17 cellular contexts compared by ENCODE assay signal in the genomic region with DNA sequence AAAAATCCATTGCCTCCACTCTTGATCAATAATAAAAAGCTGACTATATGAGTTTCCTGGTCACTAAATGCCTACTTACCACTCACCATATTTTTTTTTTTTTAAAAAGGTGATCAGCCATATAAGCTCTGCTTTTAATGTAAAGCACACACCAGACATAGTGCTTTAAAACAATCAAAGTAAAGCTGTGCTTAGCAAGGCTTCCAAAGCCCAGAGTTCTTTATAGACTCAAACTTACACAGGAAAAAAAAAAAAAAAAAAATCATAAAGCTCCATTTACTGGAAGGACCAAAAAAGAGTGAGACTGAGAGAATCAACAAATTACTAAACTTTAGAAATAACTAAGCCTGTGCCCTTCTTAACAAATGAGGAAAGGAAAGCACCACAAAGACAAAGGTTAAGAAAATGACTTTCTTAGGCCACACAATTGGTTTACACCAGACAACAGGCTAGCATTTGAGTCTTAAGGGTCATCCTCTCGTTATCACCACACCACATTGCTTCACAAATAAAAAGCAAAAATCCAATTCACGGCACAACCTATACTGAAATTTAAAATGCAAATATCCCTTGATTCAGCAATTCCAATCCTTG.
"Had no signal": no experiment of that assay in that cellular context is flagged by ENCODE, and none has a peak within 500 bp of the region (broad histone marks: within the 10 kb centered on the region; RNA-seq: fewer than 3 reads in every experiment).

No MANE protein-coding gene starts in this region.

- H3K4me3 Mint-ChIP-seq: activated B cell treated with CpG ODN at 0.5 μM for 24 hours; activated CD4-positive, alpha-beta T cell treated with anti-CD3 and anti-CD28 coated beads, Interleukin-2, amount 10 ng/mL, durations not matched to agents 7 days and 5 days; activated naive CD8-positive, alpha-beta T cell treated with anti-CD3 and anti-CD28 coated beads, Interleukin-2, amount 50 U/mL, for 24 hours; naive B cell; neural progenitor cell; stimulated activated naive B cell treated with anti-CD40 and anti-IgM and Interleukin-4, amounts not matched to agents 10 μg/mL and 1 μg/mL and 100 μg/mL, for 72 hours had no signal

- H3K27me3 ChIP-seq: heart right ventricle, neural progenitor cell, upper lobe of left lung had no signal

- H3K27ac ChIP-seq: heart right ventricle, lower lobe of right lung, neural progenitor cell, thoracic aorta, upper lobe of left lung had no signal

- H3K36me3 ChIP-seq: lower lobe of right lung, neural progenitor cell, thoracic aorta, upper lobe of left lung had no signal

- H3K4me1 Mint-ChIP-seq: activated B cell treated with CpG ODN at 0.5 μM for 24 hours, naive B cell had no signal

- H3K9ac ChIP-seq: neural progenitor cell had no signal

- H3K27ac Mint-ChIP-seq: activated B cell treated with CpG ODN at 0.5 μM for 24 hours; activated CD4-positive, alpha-beta T cell treated with anti-CD3 and anti-CD28 coated beads, Interleukin-2, amount 10 ng/mL, durations not matched to agents 7 days and 5 days; activated naive CD8-positive, alpha-beta T cell treated with anti-CD3 and anti-CD28 coated beads, Interleukin-2, amount 50 U/mL, for 24 hours; neural progenitor cell; stimulated activated naive B cell treated with anti-CD40 and anti-IgM and Interleukin-4, amounts not matched to agents 10 μg/mL and 1 μg/mL and 100 μg/mL, for 72 hours had no signal

- DNase-seq: activated B cell treated with CpG ODN at 0.5 μM for 24 hours; activated CD4-positive, alpha-beta T cell treated with anti-CD3 and anti-CD28 coated beads, Interleukin-2, amount 10 ng/mL, durations not matched to agents 7 days and 5 days; activated gamma-delta T cell treated with Interleukin-2 at 50 U/mL for 16 hours; activated naive CD8-positive, alpha-beta T cell treated with anti-CD3 and anti-CD28 coated beads, Interleukin-2, amount 50 U/mL, for 24 hours; heart right ventricle; kidney; lower lobe of right lung; naive B cell; Right ventricle myocardium superior; small intestine; stimulated activated CD4-positive, alpha-beta T cell treated with anti-CD3 and anti-CD28 coated beads, Interleukin-2, amount 100 ng/mL, for 24 hours; stimulated activated naive B cell treated with anti-CD40 and anti-IgM and Interleukin-4, amounts not matched to agents 10 μg/mL and 1 μg/mL and 100 μg/mL, for 72 hours had no signal

- H3K27me3 Mint-ChIP-seq: activated B cell treated with CpG ODN at 0.5 μM for 24 hours; activated CD4-positive, alpha-beta T cell treated with anti-CD3 and anti-CD28 coated beads, Interleukin-2, amount 10 ng/mL, durations not matched to agents 7 days and 5 days; activated naive CD8-positive, alpha-beta T cell treated with anti-CD3 and anti-CD28 coated beads, Interleukin-2, amount 50 U/mL, for 24 hours; naive B cell; stimulated activated naive B cell treated with anti-CD40 and anti-IgM and Interleukin-4, amounts not matched to agents 10 μg/mL and 1 μg/mL and 100 μg/mL, for 72 hours had no signal

- H3K9me3 ChIP-seq: heart right ventricle, lower lobe of right lung, thoracic aorta, upper lobe of left lung had no signal

- H3K9me3 Mint-ChIP-seq: activated B cell treated with CpG ODN at 0.5 μM for 24 hours; activated naive CD8-positive, alpha-beta T cell treated with anti-CD3 and anti-CD28 coated beads, Interleukin-2, amount 50 U/mL, for 24 hours; naive B cell; stimulated activated naive B cell treated with anti-CD40 and anti-IgM and Interleukin-4, amounts not matched to agents 10 μg/mL and 1 μg/mL and 100 μg/mL, for 72 hours had no signal

- H3K4me3 ChIP-seq: heart right ventricle, lower lobe of right lung, neural progenitor cell, thoracic aorta, upper lobe of left lung had no signal

- ATAC-seq: activated naive CD8-positive, alpha-beta T cell treated with anti-CD3 and anti-CD28 coated beads, Interleukin-2, amount 50 U/mL, for 24 hours; heart right ventricle; left lobe of liver; lower lobe of right lung; sciatic nerve had no signal
